15 cellular contexts compared by ENCODE assay signal in genomic region chr2:73080321-73081131, GRCh38.
"Had no signal": no experiment of that assay in that cellular context is flagged by ENCODE, and none has a peak within 500 bp of the region (broad histone marks: within the 10 kb centered on the region; RNA-seq: fewer than 3 reads in every experiment).

No MANE protein-coding gene starts in this region.

- H3K4me3 Mint-ChIP-seq: activated CD4-positive, alpha-beta T cell treated with anti-CD3 and anti-CD28 coated beads, Interleukin-2, amount 10 ng/mL, durations not matched to agents 24 days and 14 days; activated T-cell treated with anti-CD3 and anti-CD28 coated beads, Interleukin-2, amount 50 U/mL, for 72 hours; dendritic cell treated with granulocyte-macrophage colony-stimulating factor and Interleukin-4, amounts not matched to agents 40 ng/mL and 50 ng/mL, for 4 days; effector memory CD8-positive, alpha-beta T cell; naive B cell; stimulated activated naive CD8-positive, alpha-beta T cell treated with anti-CD3 and anti-CD28 coated beads, Interleukin-15, amount 100 ng/mL, for 72 hours had no signal

- H3K9me3 ChIP-seq: right atrium auricular region, testis, upper lobe of left lung had no signal

- H3K4me1 ChIP-seq: upper lobe of left lung had no signal

- DNase-seq: activated CD4-positive, alpha-beta T cell treated with anti-CD3 and anti-CD28 coated beads, Interleukin-2, amount 10 ng/mL, durations not matched to agents 24 days and 14 days; activated CD4-positive, CD25-positive, alpha-beta regulatory T cell; activated CD8-positive, alpha-beta memory T cell treated with anti-CD3 and anti-CD28 coated beads, Interleukin-2, amount 50 U/mL, for 48 hours; activated T-cell treated with anti-CD3 and anti-CD28 coated beads, Interleukin-2, amount 50 U/mL, for 72 hours; effector memory CD8-positive, alpha-beta T cell; foreskin melanocyte; midbrain; naive B cell; small intestine; stimulated activated naive CD8-positive, alpha-beta T cell treated with anti-CD3 and anti-CD28 coated beads, Interleukin-15, amount 100 ng/mL, for 72 hours; testis had no signal

- H3K27me3 ChIP-seq: right atrium auricular region, testis, upper lobe of left lung had no signal

- H3K27me3 Mint-ChIP-seq: activated CD4-positive, alpha-beta T cell treated with anti-CD3 and anti-CD28 coated beads, Interleukin-2, amount 10 ng/mL, durations not matched to agents 24 days and 14 days; effector memory CD8-positive, alpha-beta T cell; stimulated activated naive CD8-positive, alpha-beta T cell treated with anti-CD3 and anti-CD28 coated beads, Interleukin-15, amount 100 ng/mL, for 72 hours had no signal

- H3K27ac Mint-ChIP-seq: activated CD4-positive, alpha-beta T cell treated with anti-CD3 and anti-CD28 coated beads, Interleukin-2, amount 10 ng/mL, durations not matched to agents 24 days and 14 days; activated T-cell treated with anti-CD3 and anti-CD28 coated beads, Interleukin-2, amount 50 U/mL, for 72 hours; dendritic cell treated with granulocyte-macrophage colony-stimulating factor and Interleukin-4, amounts not matched to agents 40 ng/mL and 50 ng/mL, for 4 days; naive B cell; stimulated activated naive CD8-positive, alpha-beta T cell treated with anti-CD3 and anti-CD28 coated beads, Interleukin-15, amount 100 ng/mL, for 72 hours had no signal

- H3K36me3 Mint-ChIP-seq: naive B cell had no signal

- ATAC-seq: activated T-cell treated with anti-CD3 and anti-CD28 coated beads, Interleukin-2, amount 50 U/mL, for 72 hours; effector memory CD8-positive, alpha-beta T cell; left lobe of liver had no signal

- H3K9me3 Mint-ChIP-seq: activated CD4-positive, alpha-beta T cell treated with anti-CD3 and anti-CD28 coated beads, Interleukin-2, amount 10 ng/mL, durations not matched to agents 24 days and 14 days; activated T-cell treated with anti-CD3 and anti-CD28 coated beads, Interleukin-2, amount 50 U/mL, for 72 hours; dendritic cell treated with granulocyte-macrophage colony-stimulating factor and Interleukin-4, amounts not matched to agents 40 ng/mL and 50 ng/mL, for 4 days; effector memory CD8-positive, alpha-beta T cell; naive B cell; stimulated activated naive CD8-positive, alpha-beta T cell treated with anti-CD3 and anti-CD28 coated beads, Interleukin-15, amount 100 ng/mL, for 72 hours had no signal

- H3K27ac ChIP-seq: right atrium auricular region, testis, upper lobe of left lung had no signal

- H3K4me3 ChIP-seq: right atrium auricular region, testis, upper lobe of left lung had no signal
